1 cellular context compared by ENCODE assay signal in the genomic region with DNA sequence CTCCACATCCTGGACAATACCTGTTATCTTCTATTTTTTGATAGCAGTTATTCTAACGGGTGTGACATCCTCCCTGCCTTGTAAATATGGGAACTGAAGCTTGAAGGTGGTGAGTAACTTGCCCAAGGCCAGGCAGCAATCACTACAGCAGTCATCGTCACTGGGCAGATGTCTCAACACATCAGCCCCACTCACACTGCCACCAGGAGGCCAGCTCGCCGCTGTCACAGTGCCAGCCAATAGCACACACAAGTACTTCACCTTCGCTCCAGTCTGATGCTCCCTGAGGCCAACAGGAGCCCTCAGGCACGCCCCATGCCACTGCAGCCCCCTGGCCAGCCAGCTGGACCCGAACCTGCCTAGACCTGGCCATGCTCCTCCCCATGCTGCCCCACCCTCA.
TF ChIP-seq lines count a peak whose summit lies in the region.

No MANE protein-coding gene starts in this region.

TF ChIP-seq in H1, 55 proteins besides CTCF, POLR2A, EP300 and RAD21:
- TF ChIP-seq CBX8 (IDR thresholded peaks at IDR 0.05; ENCODE audit: borderline replicate concordance, low read depth, low read length): no peak
- TF ChIP-seq JUND (IDR thresholded peaks at IDR 0.05; ENCODE audit: low read length): no peak
- TF ChIP-seq SIX5 (IDR thresholded peaks at IDR 0.05; ENCODE audit: low read depth, low read length): no peak
- no peak for TF ChIP-seq TEAD4 (IDR thresholded peaks at IDR 0.05; ENCODE audit: low read depth, low read length)
- no peak for TF ChIP-seq CREB1 (IDR thresholded peaks at IDR 0.05)
- no peak for TF ChIP-seq KDM5A (IDR thresholded peaks at IDR 0.05; ENCODE audit: low read length)
- TF ChIP-seq TAF1 (IDR thresholded peaks at IDR 0.05; ENCODE audit: low read depth, low read length): no peak
- no peak for TF ChIP-seq YY1 (IDR thresholded peaks at IDR 0.05; ENCODE audit: low read depth, low read length)
- TF ChIP-seq TBP (IDR thresholded peaks at IDR 0.05; ENCODE audit: low read depth, low read length): no peak
- TF ChIP-seq SP1 (IDR thresholded peaks at IDR 0.05; ENCODE audit: low read depth, low read length): no peak
- TF ChIP-seq SUZ12 (IDR thresholded peaks at IDR 0.05; ENCODE audit: low read length): no peak
- TF ChIP-seq, protein P1, sequence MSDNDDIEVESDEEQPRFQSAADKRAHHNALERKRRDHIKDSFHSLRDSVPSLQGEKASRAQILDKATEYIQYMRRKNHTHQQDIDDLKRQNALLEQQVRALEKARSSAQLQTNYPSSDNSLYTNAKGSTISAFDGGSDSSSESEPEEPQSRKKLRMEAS (IDR thresholded peaks at IDR 0.05): no peak
- no peak for TF ChIP-seq NANOG (IDR thresholded peaks at IDR 0.05; ENCODE audit: insufficient read depth, low read depth, low read length, poor library complexity, severe bottlenecking)
- no peak for TF ChIP-seq POU5F1 (IDR thresholded peaks at IDR 0.05; ENCODE audit: low read depth, low read length)
- no peak for TF ChIP-seq MAFK (IDR thresholded peaks at IDR 0.05; ENCODE audit: low read depth, low read length)
TF ChIP-seq in H1: peak in this region for 0.
